In genomic region chr19:48965033-48965805, GRCh38 we compare ENCODE assay signal across 8 cellular contexts. TPM values are rescaled to one million over a fixed set of nuclear protein-coding genes. Genes with fewer than 3 reads are reported as not detected.
DNase-seq lines count a peak whose midpoint lies in the region; ATAC-seq lines count a peak whose summit lies in the region.

FTL (plus strand) TSS chr19:48965309; CDS start chr19:48965508, 199 bp downstream.

- peaks cover 0 to 9% of the 10 kb centered on the region in 2 donors for H3K27me3 Mint-ChIP-seq in CD8-positive, alpha-beta memory T cell

- DNase-seq in CD8-positive, alpha-beta memory T cell, result peak; percentile 76 to 90 (median 85)
- peak; percentile 99 for DNase-seq in HT-29 (ENCODE audit: low spot score)
- peak; percentile 95 for DNase-seq in NOMO-1 treated with DMSO at 0.1 percent for 48 hours (lab: John Stamatoyannopoulos, UW; ENCODE audit: unreplicated experiment)
- DNase-seq in effector CD8-positive, alpha-beta T cell (lab: John Stamatoyannopoulos, UW), result peak; percentile 83
- DNase-seq in medulla oblongata (ENCODE audit: extremely low spot score), result peak; percentile 99
- DNase-seq in stimulated activated CD4-positive, alpha-beta T cell treated with anti-CD3 and anti-CD28 coated beads, TNF-alpha, amount 100 ng/mL, for 48 hours (ENCODE audit: low read depth in 3 of 3), result peak; percentile 82 to 93 (median 85)

- peaks cover 2 to 51% (median 5%) of the 10 kb centered on the region in 3 donors for H3K36me3 Mint-ChIP-seq in CD8-positive, alpha-beta memory T cell

- CTCF ChIA-PET in CD8-positive, alpha-beta memory T cell (lab: Charles Lee), result interaction anchor here (1.6 to 3.7 kb wide), 3 partner anchors 27 to 170 kb away, joined by 3 to 20 read pairs (median 16); partner anchors contain the start of genes GYS1 and RUVBL2
- CTCF ChIA-PET in activated CD8-positive, alpha-beta memory T cell treated with anti-CD3 and anti-CD28 coated beads for 36 hours (lab: Charles Lee), result interaction anchor here (1.3 to 5.3 kb wide), 3 partner anchors 28 to 177 kb away, joined by 3 to 24 read pairs (median 3); partner anchors contain the start of genes GYS1 and RUVBL2

- peaks cover 42% of the 10 kb centered on the region for H3K4me1 ChIP-seq in CD8-positive, alpha-beta memory T cell (ENCODE audit: insufficient read depth, low read length)

- peaks cover 16% of the 10 kb centered on the region for H3K36me3 ChIP-seq in CD8-positive, alpha-beta memory T cell (ENCODE audit: insufficient read depth, low read length)

- H3K27ac Mint-ChIP-seq in CD8-positive, alpha-beta memory T cell, result peak within 1 kb of the TSS; percentile 90 to 99 (median 97)

- H3K9me3 ChIP-seq in CD8-positive, alpha-beta memory T cell (ENCODE audit: low read length), result no peaks in the 10 kb centered on the region

- H3K4me1 Mint-ChIP-seq in CD8-positive, alpha-beta memory T cell, result peaks cover 50 to 76% (median 59%) of the 10 kb centered on the region in 3 donors

- no peaks in the 10 kb centered on the region for H3K9me3 Mint-ChIP-seq in CD8-positive, alpha-beta memory T cell

- POLR2A ChIA-PET in CD8-positive, alpha-beta memory T cell (lab: Charles Lee), result interaction anchor here (0.6 to 3.4 kb wide), 6 partner anchors 10 to 93 kb away, joined by 3 to 18 read pairs (median 6); partner anchors contain the start of genes BAX, GYS1, NUCB1 and PPP1R15A
- POLR2A ChIA-PET in activated CD8-positive, alpha-beta memory T cell treated with anti-CD3 and anti-CD28 coated beads for 36 hours (lab: Charles Lee), result interaction anchor here (1.1 to 2.1 kb wide), 3 partner anchors 11 to 170 kb away, joined by 3 to 6 read pairs (median 6); partner anchors contain the start of genes BAX and PPP1R15A

- H3K27me3 ChIP-seq in CD8-positive, alpha-beta memory T cell (ENCODE audit: insufficient read depth, low read length, poor library complexity, severe bottlenecking), result no peaks in the 10 kb centered on the region

- H3K27ac ChIP-seq in CD8-positive, alpha-beta memory T cell (ENCODE audit: low read depth, low read length), result peak within 1 kb of the TSS; percentile 94

- peak; percentile 37 for ATAC-seq in GM19468 (IDR thresholded peaks at IDR 0.05; ENCODE audit: extremely low read depth, unreplicated experiment)

- H3K4me3 ChIP-seq in CD8-positive, alpha-beta memory T cell (ENCODE audit: low read length), result peak within 1 kb of the TSS; percentile 88

- H3K4me3 Mint-ChIP-seq in CD8-positive, alpha-beta memory T cell, result peak within 1 kb of the TSS; percentile 91 to 100 (median 100)

RNA-seq across cellular contexts. Expression of gene FTL, which starts in this region (rescaled TPM):
- 1,000 to 10,000 TPM; 1,478 to 1,489 TPM for total RNA-seq in CD8-positive, alpha-beta memory T cell
- 4,521 TPM for polyA plus RNA-seq in CD8-positive, alpha-beta memory T cell
- 5,979 and 6,365 TPM in 2 replicates for total RNA-seq in HT-29 (2014; rRNA removed; shearing (Covaris generic))
- 1,000 to 10,000 TPM; 1,469 to 1,496 TPM for total RNA-seq in activated CD8-positive, alpha-beta memory T cell treated with anti-CD3 and anti-CD28 coated beads for 36 hours

Comparison
In these comparisons a context has a peak if more than half of its experiments do, and no peak if none do; other contexts are left out.
1. Peak in every context shown above with its lines: DNase-seq, ATAC-seq, H3K4me3 ChIP-seq and H3K27ac ChIP-seq.